ENCODE assay signal across 9 cellular contexts in genomic region chr10:124296121-124296812, GRCh38.
A peak's percentile ranks its signal among the peaks of the same experiment; 100 is the strongest.
DNase-seq lines count a peak whose midpoint lies in the region; FAIRE-seq and TF ChIP-seq lines count a peak whose summit lies in the region.
"Had no signal": no experiment of that assay in that cellular context is flagged by ENCODE, and none has a peak within 500 bp of the region (broad histone marks: within the 10 kb centered on the region; RNA-seq: fewer than 3 reads in every experiment).

No MANE protein-coding gene starts in this region.

- peak overlapping the region; percentile 1 for H3K27ac ChIP-seq in keratinocyte (ENCODE audit: control insufficient read depth, insufficient read depth, low read length)

- no peaks in the 10 kb centered on the region for H3K27me3 ChIP-seq in keratinocyte (ENCODE audit: control insufficient read depth, extremely low read depth, insufficient read depth, low read length)

- H3K36me3 ChIP-seq in keratinocyte (ENCODE audit: control insufficient read depth in 2 of 2, extremely low read depth in 1 of 2, insufficient read depth in 2 of 2, low read length in 2 of 2): no peaks in the 10 kb centered on the region

- no peak overlapping the region for H3K9ac ChIP-seq in keratinocyte (ENCODE audit: control insufficient read depth, extremely low read depth, insufficient read depth, low read length)

- DNase-seq in DMS79 treated with DMSO at 0.1 percent for 48 hours (lab: John Stamatoyannopoulos, UW) (peak; percentile 50), SHP77 (lab: John Stamatoyannopoulos, UW) (peak; percentile 80 to 92), keratinocyte (ENCODE audit: low read depth, low spot score) (no peak), inferior parietal cortex (ENCODE audit: extremely low spot score) (no peak), erythroblast (lab: John Stamatoyannopoulos, UW) (no peak), GM12891 (ENCODE audit: insufficient read length, low spot score) (no peak)
- no peak for DNase-seq in stimulated activated CD4-positive, alpha-beta T cell treated with anti-CD3 and anti-CD28 coated beads, Interleukin-12 subunit alpha, Interleukin-12 subunit beta, amount 100 ng/mL, for 4 hours
- DNase-seq: stimulated activated naive CD4-positive, alpha-beta T cell had no signal

- H2AFZ ChIP-seq in keratinocyte (ENCODE audit: control insufficient read depth, low read length): no peak overlapping the region

- no peak for TF ChIP-seq POLR2A in erythroblast (IDR thresholded peaks at IDR 0.05; ENCODE audit: low read length)
- no peak for TF ChIP-seq POLR2A in GM12891 (IDR thresholded peaks at IDR 0.05; ENCODE audit: low read depth, low read length)

- H3K4me2 ChIP-seq in keratinocyte (ENCODE audit: control insufficient read depth, extremely low read depth, insufficient read depth, low read depth, low read length): peak overlapping the region; percentile 9

- peaks cover 8% of the 10 kb centered on the region for H3K9me3 ChIP-seq in keratinocyte (ENCODE audit: control insufficient read depth, low read depth, low read length)

- H3K9me1 ChIP-seq in keratinocyte (ENCODE audit: control insufficient read depth, extremely low read depth, insufficient read depth, low read length): peaks cover 2% of the 10 kb centered on the region

- H3K4me3 ChIP-seq in keratinocyte (ENCODE audit: control insufficient read depth in 2 of 3, extremely low read depth in 1 of 3, insufficient read depth in 2 of 3, low read depth in 1 of 3, low read length in 3 of 3): no peak overlapping the region

- peak; percentile 20; the same call in 1 of the 2 replicates for TF ChIP-seq CTCF in LNCAP (IDR thresholded peaks at IDR 0.05)
- TF ChIP-seq CTCF in keratinocyte (optimal IDR thresholded peaks at IDR 0.05 in 1 of 3, IDR thresholded peaks at IDR 0.05 in 1 of 3, conservative IDR thresholded peaks at IDR 0.05 in 1 of 3; ENCODE audit: extremely low read depth in 1 of 3, insufficient read depth in 2 of 3, low read length in 3 of 3): peak; percentile 20 to 60 (median 29)

- H4K20me1 ChIP-seq in keratinocyte (ENCODE audit: control insufficient read depth, extremely low read depth, insufficient read depth, low read length): no peaks in the 10 kb centered on the region

- dilution Hi-C loops in keratinocyte (cut with MboI; ENCODE audit: extremely low pct_ligation_motif_present, low sequenced_read_pairs): no loop called here

- FAIRE-seq in keratinocyte (lab: Jason Lieb, UNC) (peak; percentile 58), GM12891 (lab: Jason Lieb, UNC) (no peak)

- H3K4me1 ChIP-seq in keratinocyte (ENCODE audit: control insufficient read depth, extremely low read depth, insufficient read depth, low read length): peaks cover 35% of the 10 kb centered on the region

- H3K79me2 ChIP-seq in keratinocyte (ENCODE audit: control insufficient read depth, insufficient read depth, low read length): no peaks in the 10 kb centered on the region

TF ChIP-seq in GM12891, 5 proteins besides CTCF, POLR2A, EP300 and RAD21:
- no peak for TF ChIP-seq POLR2AphosphoS5 (IDR thresholded peaks at IDR 0.05; ENCODE audit: low read depth, low read length)
- no peak for TF ChIP-seq TAF1 (IDR thresholded peaks at IDR 0.05; ENCODE audit: low read depth, low read length)
- TF ChIP-seq POU2F2 (IDR thresholded peaks at IDR 0.05; ENCODE audit: low read depth, low read length): no peak
- no peak for TF ChIP-seq PAX5 (IDR thresholded peaks at IDR 0.05; ENCODE audit: insufficient read depth, low read length, severe bottlenecking)
- no peak for TF ChIP-seq SPI1 (IDR thresholded peaks at IDR 0.05; ENCODE audit: low read depth, low read length)

Comparison
In these comparisons a context has a peak if more than half of its experiments do, and no peak if none do; other contexts are left out.
1. DNase-seq: peak in DMS79 treated with DMSO at 0.1 percent for 48 hours (single experiment) and SHP77 (2 of 2); none in keratinocyte (single experiment), inferior parietal cortex (single experiment), erythroblast (0 of 2), GM12891 (single experiment) and stimulated activated CD4-positive, alpha-beta T cell treated with anti-CD3 and anti-CD28 coated beads, Interleukin-12 subunit alpha, Interleukin-12 subunit beta, amount 100 ng/mL, for 4 hours (single experiment).